17 cellular contexts compared by ENCODE assay signal in genomic region chr18:44178476-44178875, GRCh38.
A peak's percentile ranks its signal among the peaks of the same experiment; 100 is the strongest.
DNase-seq lines count a peak whose midpoint lies in the region; ATAC-seq and TF ChIP-seq lines count a peak whose summit lies in the region.
"Had no signal": no experiment of that assay in that cellular context is flagged by ENCODE, and none has a peak within 500 bp of the region (broad histone marks: within the 10 kb centered on the region; RNA-seq: fewer than 3 reads in every experiment).

No MANE protein-coding gene starts in this region.

- H3K27ac ChIP-seq in breast epithelium: no peak overlapping the region
- no peak overlapping the region for H3K27ac ChIP-seq in colonic mucosa
- H3K27ac ChIP-seq: BLaER1 treated with 17β-estradiol and CSF1 and Interleukin-3, amounts not matched to agents 10 nM and 100 nM had no signal

- H3K27me3 ChIP-seq in breast epithelium (no peaks in the 10 kb centered on the region), colonic mucosa (no peaks in the 10 kb centered on the region)
- H3K27me3 ChIP-seq: BLaER1 treated with 17β-estradiol and CSF1 and Interleukin-3, amounts not matched to agents 10 nM and 100 nM had no signal

- intact Hi-C loops in MCF 10A (cut with micrococcal nuclease) (no loop called here), breast epithelium (cut with DNase I; ENCODE audit: low total_unique reads) (no loop called here), colonic mucosa (cut with DNase I) (no loop called here)
- intact Hi-C loops in activated CD4-positive, alpha-beta T cell treated with anti-CD3 and anti-CD28 coated beads for 36 hours (cut with DNase I, micrococcal nuclease): no loop called here

- H3K9ac ChIP-seq in colonic mucosa (ENCODE audit: low read depth in 2 of 2, low read length in 2 of 2): no peak overlapping the region
- H3K9ac ChIP-seq: BLaER1 treated with 17β-estradiol and CSF1 and Interleukin-3, amounts not matched to agents 10 nM and 100 nM had no signal

- H3K27me3 Mint-ChIP-seq in MCF 10A (ENCODE audit: insufficient read depth, unreplicated experiment): no peaks in the 10 kb centered on the region
- peaks cover 15% of the 10 kb centered on the region for H3K27me3 Mint-ChIP-seq in stimulated activated memory B cell treated with anti-CD40 and anti-IgM and Interleukin-4, amounts not matched to agents 10 μg/mL and 1 μg/mL and 100 μg/mL, for 72 hours
- no peaks in the 10 kb centered on the region for H3K27me3 Mint-ChIP-seq in activated CD4-positive, alpha-beta T cell treated with anti-CD3 and anti-CD28 coated beads for 36 hours
- H3K27me3 Mint-ChIP-seq: CD8-positive, alpha-beta memory T cell had no signal

- BruUV-seq in MCF 10A (replicated peaks; lab: Mats Ljungman, UMichigan): no TSS peak

- no peaks in the 10 kb centered on the region for H3K36me3 Mint-ChIP-seq in MCF 10A (ENCODE audit: insufficient read depth, unreplicated experiment)
- H3K36me3 Mint-ChIP-seq in stimulated activated memory B cell treated with anti-CD40 and anti-IgM and Interleukin-4, amounts not matched to agents 10 μg/mL and 1 μg/mL and 100 μg/mL, for 72 hours: no peaks in the 10 kb centered on the region
- no peaks in the 10 kb centered on the region for H3K36me3 Mint-ChIP-seq in activated CD4-positive, alpha-beta T cell treated with anti-CD3 and anti-CD28 coated beads for 36 hours (ENCODE audit: low read depth)
- H3K36me3 Mint-ChIP-seq: CD8-positive, alpha-beta memory T cell had no signal

- H3K27ac Mint-ChIP-seq in MCF 10A (ENCODE audit: low read depth, unreplicated experiment): no peak overlapping the region
- H3K27ac Mint-ChIP-seq in stimulated activated memory B cell treated with anti-CD40 and anti-IgM and Interleukin-4, amounts not matched to agents 10 μg/mL and 1 μg/mL and 100 μg/mL, for 72 hours: no peak overlapping the region
- H3K27ac Mint-ChIP-seq in activated CD4-positive, alpha-beta T cell treated with anti-CD3 and anti-CD28 coated beads for 36 hours: no peak overlapping the region
- H3K27ac Mint-ChIP-seq: CD8-positive, alpha-beta memory T cell had no signal

- CTCF ChIA-PET in MCF 10A (lab: Yijun Ruan, JAX): interaction anchor here (3.0 kb wide), 1 partner anchor 48 kb away, joined by 11 read pairs; no protein-coding TSS in a partner anchor
- CTCF ChIA-PET in activated CD4-positive, alpha-beta T cell treated with anti-CD3 and anti-CD28 coated beads for 36 hours (lab: Charles Lee): no interaction called here

- no peaks in the 10 kb centered on the region for H3K9me3 Mint-ChIP-seq in MCF 10A (ENCODE audit: unreplicated experiment)
- no peaks in the 10 kb centered on the region for H3K9me3 Mint-ChIP-seq in stimulated activated memory B cell treated with anti-CD40 and anti-IgM and Interleukin-4, amounts not matched to agents 10 μg/mL and 1 μg/mL and 100 μg/mL, for 72 hours
- peaks cover 2% of the 10 kb centered on the region for H3K9me3 Mint-ChIP-seq in activated CD4-positive, alpha-beta T cell treated with anti-CD3 and anti-CD28 coated beads for 36 hours (ENCODE audit: low read depth)

- H3K9me3 ChIP-seq in breast epithelium (no peaks in the 10 kb centered on the region), colonic mucosa (no peaks in the 10 kb centered on the region)
- H3K9me3 ChIP-seq: BLaER1 treated with 17β-estradiol and CSF1 and Interleukin-3, amounts not matched to agents 10 nM and 100 nM had no signal

- no peak overlapping the region for H3K4me3 Mint-ChIP-seq in MCF 10A (ENCODE audit: unreplicated experiment)
- no peak overlapping the region for H3K4me3 Mint-ChIP-seq in stimulated activated memory B cell treated with anti-CD40 and anti-IgM and Interleukin-4, amounts not matched to agents 10 μg/mL and 1 μg/mL and 100 μg/mL, for 72 hours
- no peak overlapping the region for H3K4me3 Mint-ChIP-seq in activated CD4-positive, alpha-beta T cell treated with anti-CD3 and anti-CD28 coated beads for 36 hours
- H3K4me3 Mint-ChIP-seq: CD8-positive, alpha-beta memory T cell had no signal

- no peaks in the 10 kb centered on the region for H3K36me3 ChIP-seq in breast epithelium
- H3K36me3 ChIP-seq in colonic mucosa: no peaks in the 10 kb centered on the region
- H3K36me3 ChIP-seq: BLaER1 treated with 17β-estradiol and CSF1 and Interleukin-3, amounts not matched to agents 10 nM and 100 nM had no signal

- H3K4me1 ChIP-seq in breast epithelium (no peaks in the 10 kb centered on the region), colonic mucosa (no peaks in the 10 kb centered on the region)
- H3K4me1 ChIP-seq: BLaER1 treated with 17β-estradiol and CSF1 and Interleukin-3, amounts not matched to agents 10 nM and 100 nM had no signal

- POLR2A ChIA-PET in MCF 10A (lab: Yijun Ruan, JAX): no interaction called here
- POLR2A ChIA-PET in activated CD4-positive, alpha-beta T cell treated with anti-CD3 and anti-CD28 coated beads for 36 hours (lab: Charles Lee): interaction anchor here (0.7 kb wide), 1 partner anchor 364 kb away, joined by 3 read pairs; no protein-coding TSS in a partner anchor

- peak; percentile 39 for ATAC-seq in stimulated activated memory B cell treated with anti-CD40 and anti-IgM and Interleukin-4, amounts not matched to agents 10 μg/mL and 1 μg/mL and 100 μg/mL, for 72 hours
- no peak for ATAC-seq in activated CD4-positive, alpha-beta T cell treated with anti-CD3 and anti-CD28 coated beads for 36 hours
- ATAC-seq in GM21515 (IDR thresholded peaks at IDR 0.05; ENCODE audit: unreplicated experiment): no peak
- no peak for ATAC-seq in HG03520 (IDR thresholded peaks at IDR 0.05; ENCODE audit: unreplicated experiment)

- DNase-seq in MCF 10A (ENCODE audit: unreplicated experiment) (peak; percentile 13), breast epithelium (ENCODE audit: low spot score in 2 of 2) (no peak), colonic mucosa (peak; percentile 18), left kidney (ENCODE audit: low read depth, low spot score) (peak; percentile 9)
- DNase-seq in activated CD4-positive, alpha-beta T cell treated with anti-CD3 and anti-CD28 coated beads for 36 hours: no peak
- DNase-seq: CD8-positive, alpha-beta memory T cell; DMS79; HCEC 1CT; NCI-H1436 treated with DMSO at 0.1 percent for 48 hours; NCI-H2029 treated with DMSO at 0.1 percent for 48 hours; NCI-H510A; NCI-H82; SHP77 treated with DMSO at 0.1 percent for 48 hours had no signal

- no peaks in the 10 kb centered on the region for H3K4me1 Mint-ChIP-seq in MCF 10A (ENCODE audit: insufficient read depth, unreplicated experiment)
- H3K4me1 Mint-ChIP-seq in stimulated activated memory B cell treated with anti-CD40 and anti-IgM and Interleukin-4, amounts not matched to agents 10 μg/mL and 1 μg/mL and 100 μg/mL, for 72 hours: no peaks in the 10 kb centered on the region
- H3K4me1 Mint-ChIP-seq in activated CD4-positive, alpha-beta T cell treated with anti-CD3 and anti-CD28 coated beads for 36 hours: no peaks in the 10 kb centered on the region
- H3K4me1 Mint-ChIP-seq: CD8-positive, alpha-beta memory T cell had no signal

- no peak for TF ChIP-seq POLR2A in breast epithelium (IDR thresholded peaks at IDR 0.05)

- H3K4me3 ChIP-seq in breast epithelium (no peak overlapping the region), colonic mucosa (no peak overlapping the region)
- H3K4me3 ChIP-seq: BLaER1 treated with 17β-estradiol and CSF1 and Interleukin-3, amounts not matched to agents 10 nM and 100 nM had no signal

- no peak for TF ChIP-seq CTCF in MCF 10A (IDR thresholded peaks at IDR 0.05; ENCODE audit: unreplicated experiment)
- no peak for TF ChIP-seq CTCF in breast epithelium (IDR thresholded peaks at IDR 0.05)
- TF ChIP-seq CTCF in colonic mucosa (IDR thresholded peaks at IDR 0.05): no peak

Comparison
In these comparisons a context has a peak if more than half of its experiments do, and no peak if none do; other contexts are left out.
1. DNase-seq: peak in MCF 10A (single experiment), colonic mucosa (single experiment) and left kidney (single experiment); none in breast epithelium (0 of 2) and activated CD4-positive, alpha-beta T cell treated with anti-CD3 and anti-CD28 coated beads for 36 hours (single experiment).